In genomic region chr4:109235683-109236082, GRCh38 we compare ENCODE assay signal across 9 cellular contexts.
"Had no signal": no experiment of that assay in that cellular context is flagged by ENCODE, and none has a peak within 500 bp of the region (broad histone marks: within the 10 kb centered on the region; RNA-seq: fewer than 3 reads in every experiment).

No MANE protein-coding gene starts in this region.

- H3K4me3 Mint-ChIP-seq: HFFc6, IgD-negative memory B cell had no signal

- DNase-seq: GM23248, GOT3, H7, HFFc6 had no signal

- H3K36me3 ChIP-seq: HAP-1 had no signal

- H3K4me1 Mint-ChIP-seq: IgD-negative memory B cell had no signal

- H3K9me3 ChIP-seq: HAP-1 had no signal

- ATAC-seq: HCT116, HepG2 had no signal

- H3K27ac ChIP-seq: GM23248, HL-60 had no signal

- H2AFZ ChIP-seq: GM23248 had no signal

- H3K27ac Mint-ChIP-seq: HFFc6, IgD-negative memory B cell had no signal

- H3K4me3 ChIP-seq: GM23248, HAP-1 had no signal

- H3K27me3 Mint-ChIP-seq: IgD-negative memory B cell had no signal

- H3K9ac ChIP-seq: GM23248 had no signal

- H3K9me3 Mint-ChIP-seq: HFFc6 had no signal
